ENCODE assay signal across 38 cellular contexts in genomic region chr1:117559985-117560384, GRCh38. TPM values are rescaled to one million over a fixed set of nuclear protein-coding genes. Genes with fewer than 3 reads are reported as not detected.
"Had no signal": no experiment of that assay in that cellular context is flagged by ENCODE, and none has a peak within 500 bp of the region (broad histone marks: within the 10 kb centered on the region; RNA-seq: fewer than 3 reads in every experiment).

No MANE protein-coding gene starts in this region.

- H3K36me3 ChIP-seq: MG63 had no signal

- DNase-seq: Karpas-422, Kasumi-1, MG63, MM.1S, MV-4-11, NCI-H1048, NCI-H1092, NCI-H1092 treated with DMSO at 0.1 percent for 48 hours, NCI-H1105, NCI-H1105 treated with DMSO at 0.1 percent for 48 hours, NCI-H1417, NCI-H1417 treated with DMSO at 0.1 percent for 48 hours, NCI-H1436, NCI-H1436 treated with DMSO at 0.1 percent for 48 hours, NCI-H146, NCI-H1694, NCI-H1694 treated with DMSO at 0.1 percent for 48 hours, NCI-H187, NCI-H187 treated with DMSO at 0.1 percent for 48 hours, NCI-H1930, NCI-H2029, NCI-H2029 treated with DMSO at 0.1 percent for 48 hours, NCI-H2081, NCI-H2081 treated with DMSO at 0.1 percent for 48 hours, NCI-H2107, NCI-H2171, NCI-H2171 treated with DMSO at 0.1 percent for 48 hours, NCI-H2227 treated with DMSO at 0.1 percent for 48 hours, NCI-H226, NCI-H345, NCI-H446, NCI-H446 treated with DMSO at 0.1 percent for 48 hours, NCI-H510A, NCI-H510A treated with DMSO at 0.1 percent for 48 hours, NCI-H524, NCI-H524 treated with DMSO at 0.1 percent for 48 hours, NCI-H526 had no signal

- H3K4me3 ChIP-seq: MG63 had no signal

- H3K9me3 ChIP-seq: MG63 had no signal

RNA-seq across cellular contexts. Expression of gene TENT5C, which starts 45.9 kb away (rescaled TPM):
- total RNA-seq: LHCN-M2 had no signal
